In the genomic region with DNA sequence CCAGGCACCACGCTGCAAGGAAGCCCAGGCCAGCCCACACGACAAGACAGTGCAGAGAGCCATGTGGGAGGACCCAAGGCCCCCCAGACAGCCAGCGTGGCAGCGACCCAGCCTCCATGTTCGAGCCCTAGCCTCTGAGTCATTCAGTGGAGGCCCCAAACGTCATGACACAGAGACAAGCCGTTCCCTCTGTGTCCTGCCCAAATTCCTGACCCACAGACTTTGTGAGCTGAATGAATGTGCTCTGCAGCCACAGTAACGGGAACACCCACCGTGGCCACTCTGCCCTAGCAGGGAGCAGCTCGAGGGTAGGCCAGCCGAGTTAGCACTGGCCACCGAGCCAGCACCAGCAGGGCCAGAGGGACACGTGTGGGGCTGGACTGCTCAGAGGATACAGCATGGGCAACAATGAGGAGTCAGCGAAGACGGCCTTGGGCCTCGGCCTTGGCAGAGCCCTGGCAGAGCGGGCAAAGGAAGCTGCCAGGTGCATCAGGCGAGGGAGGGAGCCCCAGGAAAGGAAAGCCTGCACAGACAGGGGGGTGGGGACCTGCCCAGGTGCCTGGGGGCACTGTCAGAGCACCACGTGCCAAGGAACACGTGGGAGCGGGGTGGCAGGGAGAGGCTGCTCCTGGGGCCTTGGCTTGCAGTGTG, we compare ENCODE assay signal across 1 cellular context.
TF ChIP-seq lines count a peak whose summit lies in the region.

No MANE protein-coding gene starts in this region.

TF ChIP-seq in SK-N-SH, 30 proteins besides CTCF, POLR2A, EP300 and RAD21 (continued from another document):
- no peak for TF ChIP-seq REST (IDR thresholded peaks at IDR 0.05; ENCODE audit: low read depth, low read length)
- no peak for TF ChIP-seq TAF1 (IDR thresholded peaks at IDR 0.05; ENCODE audit: borderline replicate concordance, low read depth, low read length)
- TF ChIP-seq, protein P1, sequence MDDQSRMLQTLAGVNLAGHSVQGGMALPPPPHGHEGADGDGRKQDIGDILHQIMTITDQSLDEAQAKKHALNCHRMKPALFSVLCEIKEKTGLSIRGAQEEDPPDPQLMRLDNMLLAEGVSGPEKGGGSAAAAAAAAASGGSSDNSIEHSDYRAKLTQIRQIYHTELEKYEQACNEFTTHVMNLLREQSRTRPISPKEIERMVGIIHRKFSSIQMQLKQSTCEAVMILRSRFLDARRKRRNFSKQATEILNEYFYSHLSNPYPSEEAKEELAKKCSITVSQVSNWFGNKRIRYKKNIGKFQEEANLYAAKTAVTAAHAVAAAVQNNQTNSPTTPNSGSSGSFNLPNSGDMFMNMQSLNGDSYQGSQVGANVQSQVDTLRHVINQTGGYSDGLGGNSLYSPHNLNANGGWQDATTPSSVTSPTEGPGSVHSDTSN (IDR thresholded peaks at IDR 0.05) = no peak
- TF ChIP-seq, protein P2, sequence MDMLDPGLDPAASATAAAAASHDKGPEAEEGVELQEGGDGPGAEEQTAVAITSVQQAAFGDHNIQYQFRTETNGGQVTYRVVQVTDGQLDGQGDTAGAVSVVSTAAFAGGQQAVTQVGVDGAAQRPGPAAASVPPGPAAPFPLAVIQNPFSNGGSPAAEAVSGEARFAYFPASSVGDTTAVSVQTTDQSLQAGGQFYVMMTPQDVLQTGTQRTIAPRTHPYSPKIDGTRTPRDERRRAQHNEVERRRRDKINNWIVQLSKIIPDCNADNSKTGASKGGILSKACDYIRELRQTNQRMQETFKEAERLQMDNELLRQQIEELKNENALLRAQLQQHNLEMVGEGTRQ (IDR thresholded peaks at IDR 0.05; ENCODE audit: borderline replicate concordance, low read depth, low read length) = no peak
- TF ChIP-seq SMC3 (IDR thresholded peaks at IDR 0.05; ENCODE audit: low read depth, low read length) = no peak
- no peak for TF ChIP-seq POLR2AphosphoS5 (IDR thresholded peaks at IDR 0.05; ENCODE audit: low read depth, low read length)
- no peak for TF ChIP-seq SIN3A (IDR thresholded peaks at IDR 0.05; ENCODE audit: borderline replicate concordance, low read depth, low read length)
- no peak for TF ChIP-seq ZBTB33 (IDR thresholded peaks at IDR 0.05; ENCODE audit: borderline replicate concordance, low read depth)
- TF ChIP-seq USF1 (IDR thresholded peaks at IDR 0.05; ENCODE audit: borderline replicate concordance, low read depth) = no peak
- no peak for TF ChIP-seq GABPA (IDR thresholded peaks at IDR 0.05; ENCODE audit: low read depth)
- no peak for TF ChIP-seq GATA2 (CRISPR knock-in tag; IDR thresholded peaks at IDR 0.05)
- TF ChIP-seq, protein P3, sequence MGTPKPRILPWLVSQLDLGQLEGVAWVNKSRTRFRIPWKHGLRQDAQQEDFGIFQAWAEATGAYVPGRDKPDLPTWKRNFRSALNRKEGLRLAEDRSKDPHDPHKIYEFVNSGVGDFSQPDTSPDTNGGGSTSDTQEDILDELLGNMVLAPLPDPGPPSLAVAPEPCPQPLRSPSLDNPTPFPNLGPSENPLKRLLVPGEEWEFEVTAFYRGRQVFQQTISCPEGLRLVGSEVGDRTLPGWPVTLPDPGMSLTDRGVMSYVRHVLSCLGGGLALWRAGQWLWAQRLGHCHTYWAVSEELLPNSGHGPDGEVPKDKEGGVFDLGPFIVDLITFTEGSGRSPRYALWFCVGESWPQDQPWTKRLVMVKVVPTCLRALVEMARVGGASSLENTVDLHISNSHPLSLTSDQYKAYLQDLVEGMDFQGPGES (IDR thresholded peaks at IDR 0.05; ENCODE audit: low read depth, low read length) = no peak
- TF ChIP-seq MXI1 (IDR thresholded peaks at IDR 0.05; ENCODE audit: low read depth, low read length) = no peak
- no peak for TF ChIP-seq NFIC (IDR thresholded peaks at IDR 0.05; ENCODE audit: borderline replicate concordance)
TF ChIP-seq in SK-N-SH: peak in this region for 0.
